21 cellular contexts compared by ENCODE assay signal in the genomic region with DNA sequence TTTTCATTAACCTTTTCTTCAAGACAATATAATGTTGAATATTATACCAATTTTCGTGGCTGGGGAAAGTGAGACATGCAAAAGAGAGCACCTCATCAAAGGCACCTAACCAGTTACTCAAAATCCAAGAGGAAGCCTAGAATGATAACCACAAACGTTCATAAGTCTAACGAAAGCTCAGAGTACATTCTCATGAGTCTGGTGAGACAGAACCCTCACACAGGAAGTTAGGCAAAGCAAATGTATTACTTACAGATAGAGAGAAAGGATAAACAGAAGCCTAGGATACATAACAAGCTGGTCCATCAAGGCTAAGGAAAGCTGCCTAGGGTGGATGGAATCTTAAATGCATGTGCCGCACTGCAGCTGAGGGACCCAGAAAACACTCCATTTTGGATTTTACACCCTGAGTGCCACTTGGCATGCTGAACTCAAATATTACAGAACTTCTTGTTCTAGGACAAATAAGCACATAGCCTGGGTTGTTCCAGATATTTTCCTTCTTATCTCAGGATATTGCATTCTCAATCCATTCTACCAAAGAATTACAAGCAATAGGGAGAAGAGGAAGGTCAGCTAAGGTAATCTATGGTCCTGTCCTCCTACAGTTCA.
DNase-seq lines count a peak whose midpoint lies in the region; TF ChIP-seq lines count a peak whose summit lies in the region.
"Had no signal": no experiment of that assay in that cellular context is flagged by ENCODE, and none has a peak within 500 bp of the region (broad histone marks: within the 10 kb centered on the region; RNA-seq: fewer than 3 reads in every experiment).

No MANE protein-coding gene starts in this region.

- peaks cover 10% of the 10 kb centered on the region for H3K4me1 Mint-ChIP-seq in osteocyte (ENCODE audit: unreplicated experiment)
- H3K4me1 Mint-ChIP-seq: natural killer cell had no signal

- 64 to 69% methylated on average over 4 of the region's 4 CpGs for WGBS in lower leg skin, 2 donors

- no peaks in the 10 kb centered on the region for H3K27me3 Mint-ChIP-seq in osteocyte (ENCODE audit: unreplicated experiment)

- no peak for TF ChIP-seq POLR2A in lower leg skin (IDR thresholded peaks at IDR 0.05)

- peak; percentile 36 for DNase-seq in DMS53 treated with DMSO at 0.1 percent for 48 hours (lab: John Stamatoyannopoulos, UW; ENCODE audit: unreplicated experiment)
- peak; percentile 76 for DNase-seq in LNCaP clone FGC (ENCODE audit: low read depth)
- peak; percentile 76 for DNase-seq in fibroblast of gingiva (ENCODE audit: low read depth)
- DNase-seq in osteocyte (ENCODE audit: extremely low spot score, unreplicated experiment): no peak
- DNase-seq in hippocampal formation (lab: John Stamatoyannopoulos, UW): no peak
- DNase-seq in occipital lobe (lab: John Stamatoyannopoulos, UW): no peak
- no peak for DNase-seq in lower leg skin (ENCODE audit: low spot score in 2 of 2)
- DNase-seq: activated naive CD4-positive, alpha-beta T cell treated with anti-CD3 and anti-CD28 coated beads, Interleukin-2, amount 50 U/mL, for 16 hours; aorta; cerebellar nuclear complex; COR-L47; effector CD4-positive, alpha-beta T cell; kidney glomerular epithelial cell; midbrain; natural killer cell; NCI-H146; NCI-H69; sigmoid colon; substantia nigra; T-helper 9 cell had no signal

- H3K27ac Mint-ChIP-seq in osteocyte (ENCODE audit: unreplicated experiment): peak overlapping the region; percentile 2
- H3K27ac Mint-ChIP-seq: natural killer cell had no signal

- H3K4me3 ChIP-seq in LNCaP clone FGC (ENCODE audit: low read depth, low read length): no peak overlapping the region
- no peak overlapping the region for H3K4me3 ChIP-seq in lower leg skin (ENCODE audit: low read depth, poor library complexity, severe bottlenecking)
- H3K4me3 ChIP-seq: K562, sigmoid colon had no signal

- H3K36me3 Mint-ChIP-seq in osteocyte (ENCODE audit: unreplicated experiment): no peaks in the 10 kb centered on the region
- H3K36me3 Mint-ChIP-seq: natural killer cell had no signal

- no peaks in the 10 kb centered on the region for H3K9me3 Mint-ChIP-seq in osteocyte (ENCODE audit: unreplicated experiment)

- intact Hi-C loops in lower leg skin (cut with DNase I; ENCODE audit: low total_unique reads): no loop called here

- TF ChIP-seq CTCF in LNCaP clone FGC (IDR thresholded peaks at IDR 0.05; ENCODE audit: control insufficient read depth, extremely low read depth, insufficient read depth) (no peak), osteocyte (IDR thresholded peaks at IDR 0.05) (no peak), lower leg skin (IDR thresholded peaks at IDR 0.05) (no peak)

- no peak overlapping the region for H3K4me3 Mint-ChIP-seq in osteocyte (ENCODE audit: unreplicated experiment)
- H3K4me3 Mint-ChIP-seq: natural killer cell had no signal

Comparison
In these comparisons a context has a peak if more than half of its experiments do, and no peak if none do; other contexts are left out.
1. DNase-seq: peak in DMS53 treated with DMSO at 0.1 percent for 48 hours (single experiment), LNCaP clone FGC (single experiment) and fibroblast of gingiva (single experiment); none in osteocyte (single experiment), hippocampal formation (0 of 2), occipital lobe (single experiment) and lower leg skin (0 of 2).